Comparison of ENCODE assay signal across 15 cellular contexts in the genomic region with DNA sequence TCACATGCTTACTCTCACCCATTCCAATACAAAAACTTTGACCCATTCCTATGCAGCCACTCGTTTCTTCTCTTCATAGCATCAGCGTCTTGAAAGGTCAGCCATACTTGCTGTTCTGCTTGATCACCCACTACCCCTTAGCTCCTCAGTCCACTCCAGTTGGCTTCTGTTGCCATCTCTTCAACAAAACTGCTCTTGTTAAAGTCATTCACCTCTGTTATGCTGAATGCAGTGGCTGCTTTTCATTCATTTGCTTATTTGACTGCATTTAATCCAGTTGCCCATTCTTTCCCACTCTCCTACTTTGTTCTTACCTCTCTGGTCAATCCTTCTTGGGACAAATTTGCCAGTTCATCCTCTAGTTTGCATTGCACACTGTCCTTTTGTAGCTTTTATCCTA. TPM values are rescaled to one million over a fixed set of nuclear protein-coding genes. Genes with fewer than 3 reads are reported as not detected.
DNase-seq lines count a peak whose midpoint lies in the region; ATAC-seq lines count a peak whose summit lies in the region.
"Had no signal": no experiment of that assay in that cellular context is flagged by ENCODE, and none has a peak within 500 bp of the region (broad histone marks: within the 10 kb centered on the region; RNA-seq: fewer than 3 reads in every experiment).

No MANE protein-coding gene starts in this region.

- DNase-seq in H7 (peak; percentile 10), NT2/D1 (ENCODE audit: low read depth, low spot score) (peak; percentile 11), iPS DF 4.7 (ENCODE audit: extremely low read depth, low spot score) (peak; percentile 41), iPS-NIHi7 (ENCODE audit: extremely low spot score) (peak; percentile 24)
- no peak for DNase-seq in activated CD4-positive, alpha-beta T cell treated with anti-CD3 and anti-CD28 coated beads for 4 hours
- DNase-seq: BE2C; CD4-positive, alpha-beta memory T cell; DMS153; DMS79 treated with DMSO at 0.1 percent for 48 hours; EL; GDM1; KG1 had no signal

- H3K9me3 ChIP-seq in NT2/D1 (ENCODE audit: insufficient read depth, low read length), result no peaks in the 10 kb centered on the region
- H3K9me3 ChIP-seq: BE2C had no signal

- no peak for ATAC-seq in esophagus mucosa
- ATAC-seq in HG03457 (IDR thresholded peaks at IDR 0.05; ENCODE audit: unreplicated experiment), result no peak
- ATAC-seq: HCT116 had no signal

- H3K27me3 ChIP-seq in H7 (ENCODE audit: control insufficient read depth, insufficient read depth, low read length) (no peaks in the 10 kb centered on the region), NT2/D1 (ENCODE audit: insufficient read depth, insufficient read length) (no peaks in the 10 kb centered on the region)
- H3K27me3 ChIP-seq: BE2C had no signal

- H3K4me1 ChIP-seq in NT2/D1 (ENCODE audit: insufficient read depth, insufficient read length), result no peaks in the 10 kb centered on the region
- H3K4me1 ChIP-seq: BE2C had no signal

- H3K9ac ChIP-seq in NT2/D1 (ENCODE audit: insufficient read length, low read depth), result no peak overlapping the region

- H3K4me3 ChIP-seq in H7 (ENCODE audit: insufficient read depth, low read depth, low read length) (no peak overlapping the region), NT2/D1 (ENCODE audit: insufficient read length, low read depth) (no peak overlapping the region)

- H3K36me3 ChIP-seq in H7 (replicated peaks; ENCODE audit: control insufficient read depth, insufficient read depth, low read length), result no peaks in the 10 kb centered on the region
- H3K36me3 ChIP-seq in NT2/D1 (ENCODE audit: insufficient read depth, insufficient read length, low read length), result peaks cover 34% of the 10 kb centered on the region

RNA-seq across cellular contexts. Expression of a gene that starts 24.9 kb away (rescaled TPM):
- 6.4 and 9.9 TPM in 2 replicates for total RNA-seq in H7 (2014; rRNA removed; shearing (Covaris generic))
- total RNA-seq in esophagus mucosa, result 4.0 TPM

Comparison
In these comparisons a context has a peak if more than half of its experiments do, and no peak if none do; other contexts are left out.
1. DNase-seq: peak in H7 (single experiment), NT2/D1 (single experiment), iPS DF 4.7 (single experiment) and iPS-NIHi7 (single experiment); none in activated CD4-positive, alpha-beta T cell treated with anti-CD3 and anti-CD28 coated beads for 4 hours (0 of 2).